In the genomic region with DNA sequence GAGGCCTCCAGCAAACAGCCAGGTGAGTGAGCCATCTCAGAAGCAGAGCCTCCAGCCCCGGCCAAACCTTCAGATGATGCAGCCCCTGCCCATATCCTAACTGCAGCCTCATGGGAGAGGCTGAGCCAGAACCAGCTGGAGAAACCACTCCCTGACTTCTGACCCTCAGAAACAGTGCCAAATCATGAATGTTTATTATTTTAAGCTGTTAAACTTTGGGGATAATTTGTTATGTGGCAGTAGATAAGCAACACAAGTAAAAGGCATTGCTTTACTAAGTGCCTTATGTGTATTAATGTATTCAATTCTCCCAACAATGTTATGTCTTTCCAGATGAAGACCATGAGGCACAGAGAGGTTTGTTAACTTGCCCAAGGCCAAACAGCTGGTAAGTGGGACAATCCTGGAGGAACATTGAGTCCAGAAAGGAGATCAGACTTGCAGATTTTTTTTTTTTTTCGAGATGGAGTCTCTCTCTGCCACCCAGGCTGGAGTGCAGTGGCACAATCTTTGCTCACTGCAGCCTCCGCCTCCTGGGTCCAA, we compare ENCODE assay signal across 1 cellular context.
A peak's percentile ranks its signal among the peaks of the same experiment; 100 is the strongest.
TF ChIP-seq lines count a peak whose summit lies in the region.

No MANE protein-coding gene starts in this region.

TF ChIP-seq in K562, 482 proteins besides CTCF, POLR2A, EP300 and RAD21 (continued from another document):
- peak; percentile 41; the same call in 1 of the 2 replicates for TF ChIP-seq ADNP (tag; IDR thresholded peaks at IDR 0.05)
- no peak for TF ChIP-seq ZNF75A (CRISPR knock-in tag; IDR thresholded peaks at IDR 0.05)
- peak; percentile 42 for TF ChIP-seq ZFP36 (IDR thresholded peaks at IDR 0.05; ENCODE audit: low read depth, low read length, partially characterized antibody)
- peak; percentile 75 for TF ChIP-seq BCOR (IDR thresholded peaks at IDR 0.05)
- TF ChIP-seq RBM25 (IDR thresholded peaks at IDR 0.05; ENCODE audit: low read depth, low read length, severe bottlenecking): peak; percentile 35
- TF ChIP-seq ZNF184 (CRISPR knock-in tag; IDR thresholded peaks at IDR 0.05): no peak
- TF ChIP-seq ZBTB17 (CRISPR knock-in tag; IDR thresholded peaks at IDR 0.05): no peak
- no peak for TF ChIP-seq HEY1 (CRISPR knock-in tag; IDR thresholded peaks at IDR 0.05; ENCODE audit: borderline replicate concordance)
